Comparison of ENCODE assay signal across 21 cellular contexts in genomic region chr11:120390585-120390922, GRCh38. TPM values are rescaled to one million over a fixed set of nuclear protein-coding genes. Genes with fewer than 3 reads are reported as not detected.
DNase-seq lines count a peak whose midpoint lies in the region; ATAC-seq, FAIRE-seq and TF ChIP-seq lines count a peak whose summit lies in the region.
"Had no signal": no experiment of that assay in that cellular context is flagged by ENCODE, and none has a peak within 500 bp of the region (broad histone marks: within the 10 kb centered on the region; RNA-seq: fewer than 3 reads in every experiment).

No MANE protein-coding gene starts in this region.

- H3K27me3 Mint-ChIP-seq in mesothelial cell of epicardium (ENCODE audit: low read depth) (no peaks in the 10 kb centered on the region), chondrocyte (ENCODE audit: low read depth) (no peaks in the 10 kb centered on the region)

- H2AFZ ChIP-seq in endothelial cell of umbilical vein (ENCODE audit: low read depth, low read length) = no peak overlapping the region

- peaks cover 92% of the 10 kb centered on the region for H3K79me2 ChIP-seq in endothelial cell of umbilical vein (ENCODE audit: control insufficient read depth, insufficient read depth, low read length)

- no peaks in the 10 kb centered on the region for H3K9me1 ChIP-seq in endothelial cell of umbilical vein (replicated peaks; ENCODE audit: control insufficient read depth, extremely low read depth, insufficient read depth, low read length)

- intact Hi-C loops in left ventricle myocardium inferior (cut with micrococcal nuclease) (no loop called here), heart right ventricle (cut with DNase I) (loop anchor here in 3 of 10 donors (5.0 kb wide), 1 partner anchor 53 kb away; the partner anchor contains the start of gene ARHGEF12 (in 3 of the 3)), endothelial cell of umbilical vein (cut with micrococcal nuclease) (loop anchor here (2.0 kb wide), 2 partner anchors 16 to 34 kb away; no protein-coding TSS in a partner anchor)

- FAIRE-seq in endothelial cell of umbilical vein (lab: Jason Lieb, UNC) = no peak
- FAIRE-seq: GM12891 had no signal

- H4K20me1 ChIP-seq in endothelial cell of umbilical vein (replicated peaks; ENCODE audit: control insufficient read depth, extremely low read depth, insufficient read depth, low read length) = peaks cover 19% of the 10 kb centered on the region

- peaks cover 9% of the 10 kb centered on the region for H3K9me3 ChIP-seq in left ventricle myocardium inferior (replicated peaks)
- peaks cover 0 to 10% (median 0%) of the 10 kb centered on the region in 11 donors for H3K9me3 ChIP-seq in heart right ventricle
- no peaks in the 10 kb centered on the region for H3K9me3 ChIP-seq in endothelial cell of umbilical vein (replicated peaks; ENCODE audit: control insufficient read depth, insufficient read depth, low read length)
- H3K9me3 ChIP-seq: BE2C, SJSA1 had no signal

- POLR2A ChIA-PET in endothelial cell of umbilical vein (lab: Charles Lee) = interaction anchor here (1.0 kb wide), 1 partner anchor 10 kb away, joined by 6 read pairs; no protein-coding TSS in a partner anchor

- DNase-seq in left ventricle myocardium inferior = no peak
- DNase-seq in heart right ventricle = no peak
- peak; percentile 22 for DNase-seq in endothelial cell of umbilical vein (ENCODE audit: low read depth, low spot score)
- DNase-seq in mesothelial cell of epicardium (ENCODE audit: low spot score in 2 of 2, unreplicated experiment in 2 of 2) = no peak
- DNase-seq in chondrocyte (ENCODE audit: low spot score) = no peak
- DNase-seq in DMS79 (lab: John Stamatoyannopoulos, UW) = no peak
- DNase-seq: 8988T; BE2C; Caco-2; CD4-positive, CD25-positive, alpha-beta regulatory T cell; HFFc6; IMR-90; NCI-H1417 treated with DMSO at 0.1 percent for 48 hours; NCI-H187 treated with DMSO at 0.1 percent for 48 hours; NCI-H226; NCI-H524 had no signal

- H3K9me3 Mint-ChIP-seq in mesothelial cell of epicardium = peaks cover 31% of the 10 kb centered on the region
- H3K9me3 Mint-ChIP-seq in chondrocyte (ENCODE audit: low read depth) = peaks cover 5% of the 10 kb centered on the region

- H3K4me3 Mint-ChIP-seq in mesothelial cell of epicardium (no peak overlapping the region), chondrocyte (ENCODE audit: unreplicated experiment) (no peak overlapping the region)
- H3K4me3 Mint-ChIP-seq: CD4-positive, CD25-positive, alpha-beta regulatory T cell; HFFc6 had no signal

- H3K27me3 ChIP-seq in left ventricle myocardium inferior (ENCODE audit: low read depth) (no peaks in the 10 kb centered on the region), heart right ventricle (no peaks in the 10 kb centered on the region), endothelial cell of umbilical vein (ENCODE audit: control insufficient read depth in 2 of 2, insufficient read depth in 2 of 2, low read length in 2 of 2) (no peaks in the 10 kb centered on the region)
- H3K27me3 ChIP-seq: BE2C, SJSA1 had no signal

- H3K4me1 Mint-ChIP-seq in mesothelial cell of epicardium (peaks cover 30% of the 10 kb centered on the region), chondrocyte (ENCODE audit: low read depth) (peaks cover 55% of the 10 kb centered on the region)

- peak overlapping the region; percentile 54 for H3K4me2 ChIP-seq in endothelial cell of umbilical vein (ENCODE audit: insufficient read depth, low read length)

- ATAC-seq in heart right ventricle (no peak), HG02840 (IDR thresholded peaks at IDR 0.05; ENCODE audit: low FRiP score, unreplicated experiment) (no peak), HG02798 (IDR thresholded peaks at IDR 0.05; ENCODE audit: poor library complexity, unreplicated experiment) (no peak)

- H3K36me3 ChIP-seq in left ventricle myocardium inferior (no peaks in the 10 kb centered on the region), heart right ventricle (no peaks in the 10 kb centered on the region), endothelial cell of umbilical vein (ENCODE audit: control insufficient read depth in 2 of 2, extremely low read depth in 1 of 2, insufficient read depth in 2 of 2, low read length in 2 of 2) (no peaks in the 10 kb centered on the region)
- H3K36me3 ChIP-seq: BE2C, SJSA1 had no signal

- H3K4me3 ChIP-seq in left ventricle myocardium inferior (no peak overlapping the region), heart right ventricle (no peak overlapping the region), endothelial cell of umbilical vein (replicated peaks in 1 of 3; ENCODE audit: insufficient read depth in 1 of 3, low read depth in 1 of 3, low read length in 3 of 3) (no peak overlapping the region)
- H3K4me3 ChIP-seq: SJSA1 had no signal

- WGBS in heart right ventricle, 2 donors = 62% methylated on average over 1 of the region's 1 CpG

- H3K27ac ChIP-seq in left ventricle myocardium inferior (replicated peaks) (peak overlapping the region; percentile 57), heart right ventricle (peak overlapping the region in 3 of 10 donors; percentile 25 to 69 (median 66)), endothelial cell of umbilical vein (ENCODE audit: insufficient read depth, low read depth, low read length) (no peak overlapping the region)
- H3K27ac ChIP-seq: HL-60, SJSA1 had no signal

- H3K27ac Mint-ChIP-seq in mesothelial cell of epicardium (peak overlapping the region; percentile 31), chondrocyte (ENCODE audit: unreplicated experiment) (no peak overlapping the region)
- H3K27ac Mint-ChIP-seq: CD4-positive, CD25-positive, alpha-beta regulatory T cell; HFFc6 had no signal

- no TSS peak for BruUV-seq in endothelial cell of umbilical vein (replicated peaks; lab: Mats Ljungman, UMichigan)

- H3K36me3 Mint-ChIP-seq in mesothelial cell of epicardium (peaks cover 22% of the 10 kb centered on the region), chondrocyte (ENCODE audit: low read depth) (peaks cover 2% of the 10 kb centered on the region)
- H3K36me3 Mint-ChIP-seq: CD4-positive, CD25-positive, alpha-beta regulatory T cell had no signal

- H3K9ac ChIP-seq in endothelial cell of umbilical vein (replicated peaks; ENCODE audit: extremely low read depth, insufficient read depth, low read length) = no peak overlapping the region

- CTCF ChIA-PET in endothelial cell of umbilical vein (lab: Charles Lee) = interaction anchor here (0.8 to 2.5 kb wide), 15 partner anchors 8 to 87 kb away, joined by 3 to 16 read pairs (median 4); partner anchors contain the start of gene ARHGEF12

- dilution Hi-C loops in endothelial cell of umbilical vein (cut with MboI; ENCODE audit: extremely low pct_ligation_motif_present, low sequenced_read_pairs) = no loop called here

- no peak for TF ChIP-seq POLR2A in endothelial cell of umbilical vein (IDR thresholded peaks at IDR 0.05; ENCODE audit: low read depth, low read length)

- H3K4me1 ChIP-seq in left ventricle myocardium inferior (peaks cover 69% of the 10 kb centered on the region), heart right ventricle (peaks cover 8 to 72% (median 49%) of the 10 kb centered on the region in 9 donors), endothelial cell of umbilical vein (ENCODE audit: control insufficient read depth, extremely low read depth, insufficient read depth, low read length) (peaks cover 23% of the 10 kb centered on the region)
- H3K4me1 ChIP-seq: SJSA1 had no signal

- TF ChIP-seq CTCF in left ventricle myocardium inferior (IDR thresholded peaks at IDR 0.05; ENCODE audit: borderline replicate concordance) (no peak), heart right ventricle (IDR thresholded peaks at IDR 0.05) (no peak), endothelial cell of umbilical vein (IDR thresholded peaks at IDR 0.05; ENCODE audit: extremely low read depth in 1 of 2, insufficient read depth in 1 of 2, low read depth in 1 of 2, low read length in 2 of 2) (no peak), mesothelial cell of epicardium (IDR thresholded peaks at IDR 0.05; ENCODE audit: unreplicated experiment) (no peak), chondrocyte (IDR thresholded peaks at IDR 0.05) (no peak)

TF ChIP-seq in endothelial cell of umbilical vein, 7 proteins besides CTCF, POLR2A, EP300 and RAD21:
- TF ChIP-seq FOS (IDR thresholded peaks at IDR 0.05; ENCODE audit: borderline replicate concordance, insufficient read depth, low read length) = no peak
- TF ChIP-seq EZH2 (IDR thresholded peaks at IDR 0.05; ENCODE audit: borderline replicate concordance, low read depth, low read length, severe bottlenecking) = no peak
- no peak for TF ChIP-seq MYC (IDR thresholded peaks at IDR 0.05; ENCODE audit: low read depth, low read length)
- no peak for TF ChIP-seq MAX (IDR thresholded peaks at IDR 0.05; ENCODE audit: insufficient read depth, insufficient read length)
- no peak for TF ChIP-seq POLR2AphosphoS5 (IDR thresholded peaks at IDR 0.05; ENCODE audit: insufficient read depth, low read depth, low read length)
- no peak for TF ChIP-seq GATA2 (IDR thresholded peaks at IDR 0.05; ENCODE audit: insufficient read depth, insufficient read length, low read depth, low read length)
- TF ChIP-seq JUN (IDR thresholded peaks at IDR 0.05; ENCODE audit: borderline replicate concordance, insufficient read depth, insufficient read length, low read depth) = no peak

RNA-seq across cellular contexts. Expression of gene ARHGEF12, which starts 54.3 kb away (rescaled TPM):
- 92.9 TPM for total RNA-seq in left ventricle myocardium inferior
- 100 to 1,000 TPM in 7 of 10 donors, 10 to 100 TPM in 3; 77.7 to 155 (median 115) TPM for total RNA-seq in heart right ventricle
- polyA plus RNA-seq in heart right ventricle = 10 to 100 TPM; 20.0 to 25.0 TPM
- total RNA-seq in endothelial cell of umbilical vein = 117 and 125 TPM in 2 replicates
- 14.9 and 20.9 TPM in 2 replicates for polyA plus RNA-seq in endothelial cell of umbilical vein
- 27.0 and 27.4 TPM in 2 replicates for polyA plus RNA-seq in endothelial cell of umbilical vein (2011; cell fraction: cytosol; rRNA removed)
- polyA plus RNA-seq in endothelial cell of umbilical vein (2011; cell fraction: nucleus; rRNA removed) = 58.1 and 68.0 TPM in 2 replicates
- polyA plus RNA-seq in endothelial cell of umbilical vein (2012) = 57.0 and 70.0 TPM in 2 replicates
- 143 and 149 TPM in 2 replicates for polyA minus RNA-seq in endothelial cell of umbilical vein
- polyA minus RNA-seq in endothelial cell of umbilical vein (2011; cell fraction: cytosol; rRNA and poly(A)+ RNA removed) = 36.9 TPM
- polyA minus RNA-seq in endothelial cell of umbilical vein (2011; cell fraction: nucleus; rRNA and poly(A)+ RNA removed) = 185 and 261 TPM in 2 replicates
- 83.0 to 86.0 TPM (median 85.2 TPM) in 3 replicates for total RNA-seq in mesothelial cell of epicardium
- total RNA-seq in chondrocyte = 71.9 to 93.3 TPM (median 74.2 TPM) in 3 replicates
